20 cellular contexts compared by ENCODE assay signal in genomic region chr7:51977913-51978312, GRCh38.
DNase-seq lines count a peak whose midpoint lies in the region; ATAC-seq, FAIRE-seq and TF ChIP-seq lines count a peak whose summit lies in the region.
"Had no signal": no experiment of that assay in that cellular context is flagged by ENCODE, and none has a peak within 500 bp of the region (broad histone marks: within the 10 kb centered on the region; RNA-seq: fewer than 3 reads in every experiment).

No MANE protein-coding gene starts in this region.

- H3K4ac ChIP-seq in neuronal stem cell (ENCODE audit: low read length) = no peak overlapping the region

- H3K27ac Mint-ChIP-seq in WTC11 = no peak overlapping the region
- H3K27ac Mint-ChIP-seq: CD4-positive, alpha-beta memory T cell; HFFc6 had no signal

- no peak overlapping the region for H2AK5ac ChIP-seq in neuronal stem cell (ENCODE audit: low read depth, low read length)

- H3K4me3 Mint-ChIP-seq in WTC11 = no peak overlapping the region
- H3K4me3 Mint-ChIP-seq: CD4-positive, alpha-beta memory T cell; HFFc6 had no signal

- no peak overlapping the region for H4K91ac ChIP-seq in neuronal stem cell (ENCODE audit: low read depth, low read length, poor library complexity)

- H3K27me3 Mint-ChIP-seq in WTC11 (ENCODE audit: low read depth) = no peaks in the 10 kb centered on the region; the same call in 1 of the 2 replicates
- H3K27me3 Mint-ChIP-seq: CD4-positive, alpha-beta memory T cell had no signal

- H3K14ac ChIP-seq in neuronal stem cell (ENCODE audit: low read length) = no peak overlapping the region

- no peak overlapping the region for H3K23ac ChIP-seq in neuronal stem cell (ENCODE audit: low read depth, low read length, poor library complexity)

- peak; percentile 99 for FAIRE-seq in G401.6 (lab: Jason Lieb, UNC)
- FAIRE-seq in frontal cortex (lab: Jason Lieb, UNC) = peak; percentile 99
- FAIRE-seq in small intestine (lab: Jason Lieb, UNC) = peak; percentile 98
- FAIRE-seq: GM12892, GM19239, H54 had no signal

- TF ChIP-seq CTCF in WTC11 (IDR thresholded peaks at IDR 0.05) = no peak

- H2AFZ ChIP-seq in neuronal stem cell (ENCODE audit: low read length) = no peak overlapping the region

- no peak for DNase-seq in WTC11 (ENCODE audit: low spot score)
- no peak for DNase-seq in frontal cortex (ENCODE audit: low spot score in 2 of 2)
- DNase-seq in small intestine = no peak
- no peak for DNase-seq in neuronal stem cell (ENCODE audit: low spot score)
- no peak for DNase-seq in occipital lobe (lab: John Stamatoyannopoulos, UW)
- DNase-seq: 8988T; C1 segment of cervical spinal cord; Calu3; CD4-positive, alpha-beta memory T cell; COR-L47; DMS53; DMS79 treated with DMSO at 0.1 percent for 48 hours; GOT3; HFFc6 had no signal

- no peak overlapping the region for H4K8ac ChIP-seq in neuronal stem cell (ENCODE audit: low read depth, low read length)

- POLR2A ChIA-PET in WTC11 (lab: Charles Lee) = no interaction called here

- H2BK12ac ChIP-seq in neuronal stem cell (ENCODE audit: low read length) = no peak overlapping the region

- no peaks in the 10 kb centered on the region for H3K9me3 ChIP-seq in small intestine (ENCODE audit: control insufficient read depth, low read depth)
- H3K9me3 ChIP-seq in neuronal stem cell (replicated peaks in 1 of 2; ENCODE audit: control insufficient read depth in 2 of 2, insufficient read depth in 1 of 2, low read depth in 1 of 2, low read length in 2 of 2) = peaks cover 0 to 2% of the 10 kb centered on the region in 2 donors
- H3K9me3 ChIP-seq: HAP-1 had no signal

- H3K18ac ChIP-seq in neuronal stem cell (ENCODE audit: low read length) = no peak overlapping the region

- H3K79me1 ChIP-seq in neuronal stem cell (ENCODE audit: low read depth, low read length) = no peaks in the 10 kb centered on the region

- peaks cover 12% of the 10 kb centered on the region for H3K4me1 Mint-ChIP-seq in WTC11
- H3K4me1 Mint-ChIP-seq: CD4-positive, alpha-beta memory T cell had no signal

- no peak for ATAC-seq in WTC11
- ATAC-seq in GM18502 (IDR thresholded peaks at IDR 0.05; ENCODE audit: poor library complexity, unreplicated experiment) = no peak

- H2BK15ac ChIP-seq in neuronal stem cell (ENCODE audit: low read length) = no peak overlapping the region

- no peak overlapping the region for H3K4me3 ChIP-seq in small intestine (ENCODE audit: low read depth in 1 of 2, low read length in 2 of 2)
- H3K4me3 ChIP-seq in neuronal stem cell (ENCODE audit: low read length in 2 of 2) = no peak overlapping the region
- H3K4me3 ChIP-seq: HAP-1 had no signal

- H3K9ac ChIP-seq in neuronal stem cell (ENCODE audit: low read depth, low read length, poor library complexity) = no peak overlapping the region

- H3K27ac ChIP-seq in small intestine (ENCODE audit: low read depth in 1 of 2, low read length in 1 of 2) = no peak overlapping the region
- no peak overlapping the region for H3K27ac ChIP-seq in neuronal stem cell (replicated peaks; ENCODE audit: low read length)

- H3K36me3 ChIP-seq in small intestine (ENCODE audit: control insufficient read depth in 2 of 2, insufficient read depth in 2 of 2, low read length in 2 of 2) (no peaks in the 10 kb centered on the region), neuronal stem cell (replicated peaks in 1 of 2; ENCODE audit: control insufficient read depth in 2 of 2, insufficient read depth in 2 of 2, low read length in 2 of 2) (no peaks in the 10 kb centered on the region)
- H3K36me3 ChIP-seq: HAP-1 had no signal

- H2BK120ac ChIP-seq in neuronal stem cell (ENCODE audit: low read depth, low read length) = no peak overlapping the region

- H3K27me3 ChIP-seq in small intestine (ENCODE audit: control insufficient read depth in 2 of 2, insufficient read depth in 2 of 2, low read length in 2 of 2) = no peaks in the 10 kb centered on the region
- H3K27me3 ChIP-seq in neuronal stem cell (ENCODE audit: control insufficient read depth in 3 of 3, insufficient read depth in 3 of 3, low read depth in 1 of 3, low read length in 3 of 3) = no peaks in the 10 kb centered on the region

- no peak overlapping the region for H2BK5ac ChIP-seq in neuronal stem cell (ENCODE audit: low read length)

- H3K4me1 ChIP-seq in small intestine (ENCODE audit: control insufficient read depth in 2 of 2, insufficient read depth in 1 of 2, low read depth in 1 of 2, low read length in 1 of 2) (no peaks in the 10 kb centered on the region), neuronal stem cell (ENCODE audit: control insufficient read depth in 2 of 2, insufficient read depth in 1 of 2, low read depth in 1 of 2, low read length in 2 of 2) (peaks cover 2 to 4% of the 10 kb centered on the region in 2 donors)

- H3K36me3 Mint-ChIP-seq in WTC11 = no peaks in the 10 kb centered on the region
- H3K36me3 Mint-ChIP-seq: CD4-positive, alpha-beta memory T cell had no signal

- H3K9me3 Mint-ChIP-seq in WTC11 = no peaks in the 10 kb centered on the region

- no peak overlapping the region for H3K4me2 ChIP-seq in neuronal stem cell (ENCODE audit: insufficient read depth, low read length, poor library complexity, severe bottlenecking)

- CTCF ChIA-PET in WTC11 (lab: Charles Lee) = no interaction called here

TF ChIP-seq in WTC11, 78 proteins besides CTCF, POLR2A, EP300 and RAD21:
- TF ChIP-seq, protein P1, sequence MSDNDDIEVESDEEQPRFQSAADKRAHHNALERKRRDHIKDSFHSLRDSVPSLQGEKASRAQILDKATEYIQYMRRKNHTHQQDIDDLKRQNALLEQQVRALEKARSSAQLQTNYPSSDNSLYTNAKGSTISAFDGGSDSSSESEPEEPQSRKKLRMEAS (CRISPR knock-in tag; IDR thresholded peaks at IDR 0.05) = no peak
- TF ChIP-seq HMGA2 (CRISPR knock-in tag; IDR thresholded peaks at IDR 0.05) = peak; percentile 96
